In genomic region chr17:81512984-81513668, GRCh38 we compare ENCODE assay signal across 8 cellular contexts. TPM values are rescaled to one million over a fixed set of nuclear protein-coding genes. Genes with fewer than 3 reads are reported as not detected.
DNase-seq lines count a peak whose midpoint lies in the region; ATAC-seq and TF ChIP-seq lines count a peak whose summit lies in the region.

No MANE protein-coding gene starts in this region.

- H3K4me3 ChIP-seq in HUES48 (ENCODE audit: low read depth, low read length), result peak overlapping the region; percentile 74
- H3K4me3 ChIP-seq in RWPE2 (ENCODE audit: severe bottlenecking), result peak overlapping the region; percentile 66
- peak overlapping the region; percentile 6 to 92 (median 47) for H3K4me3 ChIP-seq in adrenal gland
- H3K4me3 ChIP-seq in right cardiac atrium (ENCODE audit: low read length), result peak overlapping the region; percentile 74
- H3K4me3 ChIP-seq in retinal pigment epithelial cell (ENCODE audit: low read length), result peak overlapping the region; percentile 57

- H3K9ac ChIP-seq in HUES48 (ENCODE audit: low read depth, low read length), result peak overlapping the region; percentile 86

- TF ChIP-seq CTCF in RWPE2 (IDR thresholded peaks at IDR 0.05; ENCODE audit: poor library complexity, severe bottlenecking) (no peak), adrenal gland (IDR thresholded peaks at IDR 0.05) (no peak), retinal pigment epithelial cell (conservative IDR thresholded peaks at IDR 0.05; ENCODE audit: low read depth, low read length) (no peak)

- 2 to 8% (median 4%) methylated on average over 10 to 68 of the region's 68 CpGs for WGBS in adrenal gland, 4 donors
- under 1% methylated on average over 68 of the region's 68 CpGs for WGBS in right cardiac atrium

- no peak for TF ChIP-seq POLR2A in adrenal gland (IDR thresholded peaks at IDR 0.05)

- peaks cover 1% of the 10 kb centered on the region; the same call in 1 of the 2 replicates for H3K27me3 ChIP-seq in HUES48 (ENCODE audit: control insufficient read depth, insufficient read depth, low read length)
- no peaks in the 10 kb centered on the region for H3K27me3 ChIP-seq in RWPE2 (ENCODE audit: insufficient read depth, poor library complexity, severe bottlenecking)
- no peaks in the 10 kb centered on the region for H3K27me3 ChIP-seq in adrenal gland
- H3K27me3 ChIP-seq in right cardiac atrium (ENCODE audit: control insufficient read depth, insufficient read depth), result no peaks in the 10 kb centered on the region

- ATAC-seq in RWPE2 (ENCODE audit: low read depth), result peak; percentile 6; the same call in 2 of the 3 replicates
- peak; percentile 10 for ATAC-seq in right cardiac atrium

- H3K36me3 ChIP-seq in HUES48 (ENCODE audit: control insufficient read depth, insufficient read depth, low read length), result peaks cover 35% of the 10 kb centered on the region
- H3K36me3 ChIP-seq in RWPE2 (ENCODE audit: low read depth), result peaks cover 36% of the 10 kb centered on the region
- peaks cover 0 to 32% of the 10 kb centered on the region in 2 donors for H3K36me3 ChIP-seq in adrenal gland (replicated peaks in 1 of 2)

- H3K9me3 ChIP-seq in HUES48 (ENCODE audit: control insufficient read depth, insufficient read depth, low read length), result no peaks in the 10 kb centered on the region
- H3K9me3 ChIP-seq in RWPE2 (ENCODE audit: severe bottlenecking), result no peaks in the 10 kb centered on the region
- no peaks in the 10 kb centered on the region for H3K9me3 ChIP-seq in adrenal gland (replicated peaks in 1 of 3)
- no peaks in the 10 kb centered on the region for H3K9me3 ChIP-seq in right cardiac atrium (ENCODE audit: control insufficient read depth, low read length)

- H3K27ac ChIP-seq in HUES48 (ENCODE audit: low read depth, low read length) (peak overlapping the region; percentile 97), RWPE2 (ENCODE audit: poor library complexity, severe bottlenecking) (peak overlapping the region; percentile 97), adrenal gland (peak overlapping the region; percentile 86 to 99 (median 87)), right cardiac atrium (ENCODE audit: low read length) (peak overlapping the region; percentile 99)

- DNase-seq in GF-D8 (lab: John Stamatoyannopoulos, UW) (peak; percentile 26), RWPE2 (ENCODE audit: low spot score) (peak; percentile 76), adrenal gland (peak; percentile 58 to 82 (median 66)), right cardiac atrium (peak; percentile 69 to 88 (median 86)), retinal pigment epithelial cell (ENCODE audit: low read depth) (no peak), pons (ENCODE audit: low spot score) (no peak), NCI-H446 (lab: John Stamatoyannopoulos, UW) (no peak)

- H3K4me1 ChIP-seq in HUES48 (ENCODE audit: control insufficient read depth, insufficient read depth, low read length), result peaks cover 12% of the 10 kb centered on the region
- H3K4me1 ChIP-seq in RWPE2 (ENCODE audit: insufficient read depth, poor library complexity, severe bottlenecking), result peaks cover 5% of the 10 kb centered on the region
- peaks cover 28 to 53% of the 10 kb centered on the region in 2 donors for H3K4me1 ChIP-seq in adrenal gland (replicated peaks in 1 of 2)
- peaks cover 2% of the 10 kb centered on the region for H3K4me1 ChIP-seq in right cardiac atrium (ENCODE audit: control insufficient read depth, insufficient read depth, low read length)

- intact Hi-C loops in adrenal gland (cut with DNase I) (loop anchor here (10.0 kb wide), 1 partner anchor 92 kb away; no protein-coding TSS in a partner anchor), right cardiac atrium (cut with DNase I) (no loop called here)

RNA-seq across cellular contexts. Expression of gene ACTG1, which starts 0.5 kb away (rescaled TPM):
- total RNA-seq in adrenal gland (1,000 to 10,000 TPM; 1,781 to 6,446 (median 2,486) TPM), right cardiac atrium (100 to 1,000 TPM; 347 to 772 (median 510) TPM)
- polyA plus RNA-seq in adrenal gland (1,000 to 10,000 TPM in 2 of 3 donors, 100 to 1,000 TPM in 1; 828 to 1,140 (median 1,059) TPM), right cardiac atrium (410 TPM)

RNA-seq across cellular contexts. Expression of gene FSCN2, which starts 15.1 kb away (rescaled TPM):
- total RNA-seq in adrenal gland (1 to 10 TPM in 4 of 8 donors, under 1 TPM in 4; 0.39 to 1.9 (median 0.88) TPM), right cardiac atrium (under 1 TPM; 0.45 to 0.63 (median 0.53) TPM)
- polyA plus RNA-seq in adrenal gland (1 to 10 TPM in 1 of 3 donors, under 1 TPM in 1, not detected in 1; 0.51 to 1.7 TPM), right cardiac atrium (0.48 TPM)

RNA-seq across cellular contexts. Expression of gene FAAP100, which starts 39.0 kb away (rescaled TPM):
- total RNA-seq in adrenal gland (10 to 100 TPM; 21.1 to 35.1 (median 31.7) TPM), right cardiac atrium (10 to 100 TPM; 12.0 to 15.3 (median 13.5) TPM)
- polyA plus RNA-seq in adrenal gland (10 to 100 TPM in 2 of 3 donors, 1 to 10 TPM in 1; 2.5 to 89.0 (median 41.0) TPM), right cardiac atrium (13.0 TPM)

Comparison
In these comparisons a context has a peak if more than half of its experiments do, and no peak if none do; other contexts are left out.
1. DNase-seq: peak in GF-D8 (single experiment), RWPE2 (single experiment), adrenal gland (7 of 7) and right cardiac atrium (3 of 3); none in retinal pigment epithelial cell (single experiment), pons (single experiment) and NCI-H446 (0 of 2).
2. intact Hi-C loops: an anchor here in adrenal gland (10.0 kb wide); none called in right cardiac atrium.
3. Peak in every context shown above with its lines, with median percentiles within 50 percentile points of each other: H3K27ac ChIP-seq and H3K4me3 ChIP-seq.